Comparison of ENCODE assay signal across 21 cellular contexts in genomic region chr4:18695733-18696527, GRCh38.
DNase-seq lines count a peak whose midpoint lies in the region; ATAC-seq, FAIRE-seq and TF ChIP-seq lines count a peak whose summit lies in the region.
"Had no signal": no experiment of that assay in that cellular context is flagged by ENCODE, and none has a peak within 500 bp of the region (broad histone marks: within the 10 kb centered on the region; RNA-seq: fewer than 3 reads in every experiment).

No MANE protein-coding gene starts in this region.

- no peaks in the 10 kb centered on the region for H3K27me3 Mint-ChIP-seq in stimulated activated naive B cell treated with anti-CD40 and anti-IgM and Interleukin-4, amounts not matched to agents 10 μg/mL and 1 μg/mL and 100 μg/mL, for 72 hours
- peaks cover 9% of the 10 kb centered on the region for H3K27me3 Mint-ChIP-seq in activated T-helper 17 cell treated with anti-CD3 and anti-CD28 coated beads, Interleukin-2, amount 50 U/mL, for 72 hours
- H3K27me3 Mint-ChIP-seq: activated B cell treated with CpG ODN at 0.5 μM for 24 hours; activated CD8-positive, alpha-beta memory T cell treated with anti-CD3 and anti-CD28 coated beads, Interleukin-2, amount 10 ng/mL, durations not matched to agents 7 days and 5 days had no signal

- H3K36me3 Mint-ChIP-seq in stimulated activated naive B cell treated with anti-CD40 and anti-IgM and Interleukin-4, amounts not matched to agents 10 μg/mL and 1 μg/mL and 100 μg/mL, for 72 hours: no peaks in the 10 kb centered on the region
- H3K36me3 Mint-ChIP-seq in activated T-helper 17 cell treated with anti-CD3 and anti-CD28 coated beads, Interleukin-2, amount 50 U/mL, for 72 hours (ENCODE audit: low read depth): no peaks in the 10 kb centered on the region
- H3K36me3 Mint-ChIP-seq: activated CD8-positive, alpha-beta memory T cell treated with anti-CD3 and anti-CD28 coated beads, Interleukin-2, amount 10 ng/mL, durations not matched to agents 7 days and 5 days had no signal

- H3K9me3 ChIP-seq in IMR-90 (ENCODE audit: control insufficient read depth, insufficient read depth, low read length): no peaks in the 10 kb centered on the region
- no peaks in the 10 kb centered on the region for H3K9me3 ChIP-seq in H1 (ENCODE audit: insufficient read depth in 2 of 2, low read depth in 1 of 2, low read length in 1 of 2)
- H3K9me3 ChIP-seq: esophagus muscularis mucosa, lower lobe of right lung, stomach had no signal

- H3K4me1 Mint-ChIP-seq in stimulated activated naive B cell treated with anti-CD40 and anti-IgM and Interleukin-4, amounts not matched to agents 10 μg/mL and 1 μg/mL and 100 μg/mL, for 72 hours: no peaks in the 10 kb centered on the region
- H3K4me1 Mint-ChIP-seq in activated T-helper 17 cell treated with anti-CD3 and anti-CD28 coated beads, Interleukin-2, amount 50 U/mL, for 72 hours: no peaks in the 10 kb centered on the region
- H3K4me1 Mint-ChIP-seq: activated B cell treated with CpG ODN at 0.5 μM for 24 hours; activated CD8-positive, alpha-beta memory T cell treated with anti-CD3 and anti-CD28 coated beads, Interleukin-2, amount 10 ng/mL, durations not matched to agents 7 days and 5 days had no signal

- no peak overlapping the region for H2BK5ac ChIP-seq in IMR-90 (ENCODE audit: low read depth, low read length, poor library complexity, severe bottlenecking)
- peak overlapping the region; percentile 13; the same call in 1 of the 2 replicates for H2BK5ac ChIP-seq in H1 (ENCODE audit: low read depth, low read length)

- intact Hi-C loops in IMR-90 (cut with micrococcal nuclease) (no loop called here), Right ventricle myocardium superior (cut with DNase I) (no loop called here)

- H3K27ac ChIP-seq in 22Rv1: no peak overlapping the region
- H3K27ac ChIP-seq in C4-2B: no peak overlapping the region
- H3K27ac ChIP-seq in IMR-90 (ENCODE audit: insufficient read depth, low read length): no peak overlapping the region
- no peak overlapping the region for H3K27ac ChIP-seq in H1 (ENCODE audit: low read depth, low read length)
- H3K27ac ChIP-seq: esophagus muscularis mucosa, lower lobe of right lung, stomach had no signal

- no peak overlapping the region for H2AK5ac ChIP-seq in IMR-90 (ENCODE audit: low read depth, low read length)
- no peak overlapping the region; the same call in 1 of the 2 replicates for H2AK5ac ChIP-seq in H1 (ENCODE audit: low read depth, low read length)

- H2BK15ac ChIP-seq in IMR-90 (ENCODE audit: low read depth, low read length): no peak overlapping the region
- no peak overlapping the region for H2BK15ac ChIP-seq in H1 (ENCODE audit: low read length)

- DNase-seq in IMR-90 (no peak), H1 (ENCODE audit: low read depth in 1 of 2, low spot score in 2 of 2) (no peak), Right ventricle myocardium superior (no peak)
- DNase-seq in stimulated activated naive B cell treated with anti-CD40 and anti-IgM and Interleukin-4, amounts not matched to agents 10 μg/mL and 1 μg/mL and 100 μg/mL, for 72 hours: no peak
- DNase-seq: activated B cell treated with CpG ODN at 0.5 μM for 24 hours; activated CD8-positive, alpha-beta memory T cell treated with anti-CD3 and anti-CD28 coated beads, Interleukin-2, amount 10 ng/mL, durations not matched to agents 7 days and 5 days; activated effector memory CD4-positive, alpha-beta T cell treated with anti-CD3 and anti-CD28 coated beads, Interleukin-2, amount 50 U/mL, for 16 hours; amniotic stem cell; central memory CD4-positive, alpha-beta T cell; GDM1; glutamatergic neuron; lower lobe of right lung; NCI-H146; stimulated activated CD4-positive, alpha-beta T cell treated with anti-CD3 and anti-CD28 coated beads, Interleukin-2, amount 100 ng/mL, for 24 hours; stomach; T-helper 17 cell had no signal

- H3K36me3 ChIP-seq in IMR-90 (ENCODE audit: control insufficient read depth, insufficient read depth, low read length): no peaks in the 10 kb centered on the region
- no peaks in the 10 kb centered on the region for H3K36me3 ChIP-seq in H1 (ENCODE audit: control insufficient read depth in 2 of 4, insufficient read depth in 4 of 4, low read length in 3 of 4)
- H3K36me3 ChIP-seq: esophagus muscularis mucosa, lower lobe of right lung, stomach had no signal

- H3K4me1 ChIP-seq in IMR-90 (ENCODE audit: control insufficient read depth, insufficient read depth, low read length) (no peaks in the 10 kb centered on the region), H1 (replicated peaks in 1 of 4; ENCODE audit: control insufficient read depth in 3 of 4, insufficient read depth in 4 of 4, low read length in 3 of 4) (peaks cover 2 to 16% (median 10%) of the 10 kb centered on the region in 4 experiments; a peak in 6 of 7 replicates)
- H3K4me1 ChIP-seq: esophagus muscularis mucosa, lower lobe of right lung had no signal

- WGBS in IMR-90 (ENCODE audit: extremely low coverage in 2 of 2, insufficient read length in 1 of 2), 2 experiments: 93% methylated on average over 3 of the region's 18 CpGs; no CpG with 5 or more reads in 1 of the 2 experiments
- 88% methylated on average over 16 of the region's 18 CpGs; no CpG with 5 or more reads in 1 of the 2 experiments for WGBS in H1 (ENCODE audit: extremely low coverage in 1 of 2, insufficient coverage in 1 of 2, insufficient read length in 1 of 2, insufficient replicate concordance in 2 of 2, low coverage in 1 of 2, low lambda C conversion rate in 2 of 2, missing lambda C conversion rate in 1 of 2), 2 experiments

- TF ChIP-seq CTCF in 22Rv1 (IDR thresholded peaks at IDR 0.05) (peak; percentile 9; the same call in 1 of the 2 replicates), C4-2B (conservative IDR thresholded peaks at IDR 0.05) (peak; percentile 12; the same call in 1 of the 2 replicates), IMR-90 (conservative IDR thresholded peaks at IDR 0.05; ENCODE audit: low read depth, low read length) (0 out of 2 replicates have a peak, but pooled peaks have one; percentile 5), H1 (IDR thresholded peaks at IDR 0.05; ENCODE audit: control extremely low read depth in 1 of 3, insufficient read depth in 1 of 3, low read depth in 1 of 3, low read length in 3 of 3) (peak; percentile 45 to 63 (median 60))

- H3K4me3 ChIP-seq in IMR-90 (ENCODE audit: insufficient read depth, low read depth, low read length) (no peak overlapping the region), H1 (ENCODE audit: extremely low read depth in 1 of 4, insufficient read depth in 2 of 4, low read depth in 3 of 4, low read length in 4 of 4) (no peak overlapping the region)
- H3K4me3 ChIP-seq: esophagus muscularis mucosa, lower lobe of right lung, stomach had no signal

- no peaks in the 10 kb centered on the region for H4K20me1 ChIP-seq in IMR-90 (ENCODE audit: insufficient read depth, low read length)
- no peaks in the 10 kb centered on the region for H4K20me1 ChIP-seq in H1 (replicated peaks in 1 of 2; ENCODE audit: control insufficient read depth in 1 of 2, insufficient read depth in 2 of 2, low read length in 2 of 2)

- no TSS peak for BruUV-seq in IMR-90 (replicated peaks; lab: Mats Ljungman, UMichigan)

- CTCF ChIA-PET in IMR-90 (lab: Yijun Ruan, JAX): no interaction called here
- CTCF ChIA-PET in H1 (lab: Charles Lee; ENCODE audit: partially characterized antibody): interaction anchor here (0.6 to 1.3 kb wide), 4 partner anchors 9 to 449 kb away, joined by 3 to 6 read pairs (median 4); no protein-coding TSS in a partner anchor

- H3K27me3 ChIP-seq in IMR-90 (ENCODE audit: control insufficient read depth, insufficient read depth, low read length) (no peaks in the 10 kb centered on the region), H1 (replicated peaks in 1 of 4; ENCODE audit: control insufficient read depth in 3 of 4, extremely low read depth in 1 of 4, insufficient read depth in 3 of 4, low read length in 3 of 4) (no peaks in the 10 kb centered on the region; a peak in 1 of 7 replicates)
- H3K27me3 ChIP-seq: esophagus muscularis mucosa, stomach had no signal

- H3K23ac ChIP-seq in IMR-90 (ENCODE audit: low read depth, low read length) (no peak overlapping the region), H1 (ENCODE audit: insufficient read length) (no peak overlapping the region)

- H3K23me2 ChIP-seq in H1 (ENCODE audit: low read depth, low read length): no peaks in the 10 kb centered on the region

- no peak overlapping the region for H3K18ac ChIP-seq in IMR-90 (ENCODE audit: low read depth, low read length)
- H3K18ac ChIP-seq in H1 (ENCODE audit: extremely low read depth, low read length): peak overlapping the region; percentile 39; the same call in 1 of the 2 replicates

- H3K14ac ChIP-seq in IMR-90 (replicated peaks; ENCODE audit: low read depth, low read length): no peak overlapping the region
- H3K14ac ChIP-seq in H1 (ENCODE audit: insufficient read length): no peak overlapping the region

- H2BK20ac ChIP-seq in IMR-90 (ENCODE audit: low read depth, low read length): no peak overlapping the region
- H2BK20ac ChIP-seq in H1 (ENCODE audit: low read length): no peak overlapping the region; the same call in 1 of the 2 replicates

- no peak overlapping the region for H3K4me3 Mint-ChIP-seq in stimulated activated naive B cell treated with anti-CD40 and anti-IgM and Interleukin-4, amounts not matched to agents 10 μg/mL and 1 μg/mL and 100 μg/mL, for 72 hours
- H3K4me3 Mint-ChIP-seq in activated T-helper 17 cell treated with anti-CD3 and anti-CD28 coated beads, Interleukin-2, amount 50 U/mL, for 72 hours: no peak overlapping the region
- H3K4me3 Mint-ChIP-seq: activated B cell treated with CpG ODN at 0.5 μM for 24 hours; activated CD8-positive, alpha-beta memory T cell treated with anti-CD3 and anti-CD28 coated beads, Interleukin-2, amount 10 ng/mL, durations not matched to agents 7 days and 5 days; T-helper 17 cell had no signal

- ATAC-seq in IMR-90 (ENCODE audit: low read depth): no peak
- ATAC-seq in Right ventricle myocardium superior (ENCODE audit: poor library complexity): no peak
- ATAC-seq in stimulated activated naive B cell treated with anti-CD40 and anti-IgM and Interleukin-4, amounts not matched to agents 10 μg/mL and 1 μg/mL and 100 μg/mL, for 72 hours (replicated peaks): no peak
- ATAC-seq in activated T-helper 17 cell treated with anti-CD3 and anti-CD28 coated beads, Interleukin-2, amount 50 U/mL, for 72 hours (replicated peaks): no peak
- ATAC-seq: activated CD8-positive, alpha-beta memory T cell treated with anti-CD3 and anti-CD28 coated beads, Interleukin-2, amount 10 ng/mL, durations not matched to agents 7 days and 5 days; lower lobe of right lung; Right ventricle myocardium inferior; T-helper 17 cell had no signal

- no peak for TF ChIP-seq EP300 in H1 (IDR thresholded peaks at IDR 0.05; ENCODE audit: borderline replicate concordance in 1 of 2, low read depth in 2 of 2, low read length in 2 of 2)

- H3K4ac ChIP-seq in IMR-90 (ENCODE audit: low read depth, low read length) (no peak overlapping the region), H1 (replicated peaks; ENCODE audit: insufficient read length, low read depth, low read length) (no peak overlapping the region)

- no peak overlapping the region for H3K9ac ChIP-seq in IMR-90 (ENCODE audit: low read depth, low read length)
- H3K9ac ChIP-seq in H1 (replicated peaks in 1 of 4; ENCODE audit: extremely low read depth in 1 of 4, low read depth in 3 of 4, low read length in 3 of 4): no peak overlapping the region

- no peak for TF ChIP-seq POLR2A in IMR-90 (IDR thresholded peaks at IDR 0.05; ENCODE audit: low read depth, low read length)
- no peak for TF ChIP-seq POLR2A in H1 (IDR thresholded peaks at IDR 0.05; ENCODE audit: control extremely low read depth in 1 of 2, low read depth in 2 of 2, low read length in 2 of 2)

- H3K9me3 Mint-ChIP-seq in stimulated activated naive B cell treated with anti-CD40 and anti-IgM and Interleukin-4, amounts not matched to agents 10 μg/mL and 1 μg/mL and 100 μg/mL, for 72 hours: no peaks in the 10 kb centered on the region
- no peaks in the 10 kb centered on the region for H3K9me3 Mint-ChIP-seq in activated T-helper 17 cell treated with anti-CD3 and anti-CD28 coated beads, Interleukin-2, amount 50 U/mL, for 72 hours
- H3K9me3 Mint-ChIP-seq: activated B cell treated with CpG ODN at 0.5 μM for 24 hours had no signal

- H3K56ac ChIP-seq in IMR-90 (ENCODE audit: extremely low read depth, insufficient read depth, low read length) (no peak overlapping the region), H1 (replicated peaks; ENCODE audit: insufficient read length, low read depth, low read length) (no peak overlapping the region)

- H4K91ac ChIP-seq in IMR-90 (ENCODE audit: insufficient read depth, low read depth, low read length) (no peak overlapping the region), H1 (replicated peaks; ENCODE audit: insufficient read length, low read length) (no peak overlapping the region)

- dilution Hi-C loops in IMR-90 (cut with HindIII; ENCODE audit: low sequenced_read_pairs, unreplicated experiment): no loop called here

- no peak for FAIRE-seq in H1 (lab: Jason Lieb, UNC)

- no peak overlapping the region for H4K5ac ChIP-seq in IMR-90 (ENCODE audit: low read depth, low read length)
- no peak overlapping the region for H4K5ac ChIP-seq in H1 (ENCODE audit: insufficient read length, low read depth, low read length)

- peak overlapping the region; percentile 65; the same call in 1 of the 2 replicates for H2BK12ac ChIP-seq in H1 (ENCODE audit: low read depth, low read length)

- H3K4me2 ChIP-seq in IMR-90 (ENCODE audit: low read depth, low read length) (no peak overlapping the region), H1 (ENCODE audit: insufficient read depth in 1 of 2, low read depth in 2 of 2, low read length in 2 of 2) (no peak overlapping the region)

- in situ Hi-C loops in IMR-90 (cut with MboI; ENCODE audit: low sequenced_read_pairs): loop anchor here (25.0 kb wide), 3 partner anchors 1541 to 1841 kb away; no protein-coding TSS in a partner anchor

- POLR2A ChIA-PET in IMR-90 (lab: Charles Lee; ENCODE audit: unreplicated experiment) (no interaction called here), H1 (lab: Charles Lee; ENCODE audit: partially characterized antibody) (no interaction called here)

- H3K27ac Mint-ChIP-seq in stimulated activated naive B cell treated with anti-CD40 and anti-IgM and Interleukin-4, amounts not matched to agents 10 μg/mL and 1 μg/mL and 100 μg/mL, for 72 hours: no peak overlapping the region
- no peak overlapping the region for H3K27ac Mint-ChIP-seq in activated T-helper 17 cell treated with anti-CD3 and anti-CD28 coated beads, Interleukin-2, amount 50 U/mL, for 72 hours
- H3K27ac Mint-ChIP-seq: activated B cell treated with CpG ODN at 0.5 μM for 24 hours; activated CD8-positive, alpha-beta memory T cell treated with anti-CD3 and anti-CD28 coated beads, Interleukin-2, amount 10 ng/mL, durations not matched to agents 7 days and 5 days; T-helper 17 cell had no signal

- H2BK120ac ChIP-seq in IMR-90 (ENCODE audit: low read depth, low read length) (no peak overlapping the region), H1 (replicated peaks; ENCODE audit: low read depth, low read length) (no peak overlapping the region)

- no peaks in the 10 kb centered on the region for H3K79me2 ChIP-seq in H1 (ENCODE audit: control insufficient read depth in 1 of 2, insufficient read depth in 2 of 2, low read length in 2 of 2)

- TF ChIP-seq RAD21 in IMR-90 (IDR thresholded peaks at IDR 0.05; ENCODE audit: low read length) (no peak), H1 (IDR thresholded peaks at IDR 0.05 in 1 of 2, conservative IDR thresholded peaks at IDR 0.05 in 1 of 2; ENCODE audit: low read depth in 2 of 2, low read length in 2 of 2) (peak; percentile 37 to 62)

- H2AK9ac ChIP-seq in IMR-90 (replicated peaks; ENCODE audit: low read depth, low read length, poor library complexity): no peak overlapping the region

- no peaks in the 10 kb centered on the region for H3K79me1 ChIP-seq in IMR-90 (ENCODE audit: low read depth in 1 of 2, low read length in 2 of 2)
- H3K79me1 ChIP-seq in H1 (ENCODE audit: low read depth, low read length): no peaks in the 10 kb centered on the region

- no peak overlapping the region for H4K8ac ChIP-seq in IMR-90 (ENCODE audit: low read depth in 2 of 2, low read length in 2 of 2)
- H4K8ac ChIP-seq in H1 (ENCODE audit: extremely low read depth, insufficient read depth, low read length): no peak overlapping the region

- no peaks in the 10 kb centered on the region for H3K9me1 ChIP-seq in IMR-90 (ENCODE audit: insufficient read depth, low read length)

- no peak overlapping the region for H2AFZ ChIP-seq in IMR-90 (replicated peaks; ENCODE audit: low read length, poor library complexity)
- H2AFZ ChIP-seq in H1 (ENCODE audit: low read length): no peak overlapping the region

Comparison
In these comparisons a context has a peak if more than half of its experiments do, and no peak if none do; other contexts are left out.
1. CTCF ChIP-seq: peak in every context shown above with its lines; median percentile 60 in H1; 12 in C4-2B; 9 in 22Rv1; 5 in IMR-90.